Comparison of ENCODE assay signal across 9 cellular contexts in genomic region chr9:21235468-21236359, GRCh38. TPM values are rescaled to one million over a fixed set of nuclear protein-coding genes. Genes with fewer than 3 reads are reported as not detected.
A peak's percentile ranks its signal among the peaks of the same experiment; 100 is the strongest.
DNase-seq lines count a peak whose midpoint lies in the region; ATAC-seq and TF ChIP-seq lines count a peak whose summit lies in the region.
"Not testable (repeated sequence)": the region's sequence is repeated elsewhere in the genome, so short reads cannot be mapped to it uniquely, and the experiment has no call there.
"Had no signal": no experiment of that assay in that cellular context is flagged by ENCODE, and none has a peak within 500 bp of the region (broad histone marks: within the 10 kb centered on the region; RNA-seq: fewer than 3 reads in every experiment).

No MANE protein-coding gene starts in this region.

- BruUV-seq in A673 (replicated peaks; lab: Mats Ljungman, UMichigan), result not testable (repeated sequence)

- H4K20me1 ChIP-seq in fibroblast of lung (ENCODE audit: control insufficient read depth, extremely low read depth, insufficient read depth, low read length), result not testable (repeated sequence)

- H2AFZ ChIP-seq in fibroblast of lung (ENCODE audit: low read length), result not testable (repeated sequence)

- intact Hi-C loops in A673 (cut with micrococcal nuclease; ENCODE audit: unreplicated experiment), result not testable (repeated sequence)

- H3K36me3 ChIP-seq in A673 (ENCODE audit: insufficient read depth, low read length, poor library complexity, severe bottlenecking); fibroblast of lung (ENCODE audit: control insufficient read depth, insufficient read depth, low read length): not testable (repeated sequence)

- DNase-seq in A673 (ENCODE audit: low spot score) (peak; percentile 32), NCI-H748 treated with DMSO at 0.1 percent for 48 hours (lab: John Stamatoyannopoulos, UW) (peak; percentile 2), fibroblast of lung (ENCODE audit: low read depth in 2 of 2) (peak; percentile 34 to 59), myocyte (ENCODE audit: low read depth) (peak; percentile 59)
- DNase-seq in activated CD8-positive, alpha-beta memory T cell treated with anti-CD3 and anti-CD28 coated beads, Interleukin-2, amount 50 U/mL, for 4 hours, result peak; percentile 22

- not testable (repeated sequence) for H3K27ac ChIP-seq in A673 (ENCODE audit: low read depth, low read length, poor library complexity, severe bottlenecking); fibroblast of lung (ENCODE audit: insufficient read depth, low read length)

- peak; percentile 50 for TF ChIP-seq CTCF in A673 (conservative IDR thresholded peaks at IDR 0.05; ENCODE audit: low read depth, low read length)
- TF ChIP-seq CTCF in GM12874 (IDR thresholded peaks at IDR 0.05; ENCODE audit: insufficient read depth, low read depth, low read length), result peak; percentile 57
- TF ChIP-seq CTCF in fibroblast of lung (conservative IDR thresholded peaks at IDR 0.05 in 1 of 2, IDR thresholded peaks at IDR 0.05 in 1 of 2; ENCODE audit: low read depth in 1 of 2, low read length in 2 of 2), result peak; percentile 42 to 67

- H3K79me2 ChIP-seq in fibroblast of lung (ENCODE audit: control insufficient read depth, insufficient read depth, low read length), result not testable (repeated sequence)

- not testable (repeated sequence) for H3K4me2 ChIP-seq in fibroblast of lung (ENCODE audit: extremely low read depth, insufficient read depth, low read length)

- POLR2A ChIA-PET in A673 (lab: Charles Lee; ENCODE audit: low non-redundant PET), result not testable (repeated sequence)

- peak; percentile 84 for ATAC-seq in GM21825 (IDR thresholded peaks at IDR 0.05; ENCODE audit: unreplicated experiment)
- ATAC-seq in HG03558 (IDR thresholded peaks at IDR 0.05; ENCODE audit: extremely low read depth, unreplicated experiment), result peak; percentile 74

- CTCF ChIA-PET in A673 (lab: Charles Lee), result not testable (repeated sequence)

- not testable (repeated sequence) for H3K4me1 ChIP-seq in A673 (ENCODE audit: insufficient read depth, low read length, poor library complexity, severe bottlenecking); fibroblast of lung (ENCODE audit: control insufficient read depth, extremely low read depth, insufficient read depth, low read length)

- H3K4me3 ChIP-seq in A673 (ENCODE audit: low read depth, low read length, poor library complexity, severe bottlenecking); fibroblast of lung (replicated peaks in 1 of 4; ENCODE audit: control extremely low read depth in 1 of 4, insufficient read depth in 1 of 4, low read depth in 3 of 4, low read length in 4 of 4): not testable (repeated sequence)

- H3K27me3 ChIP-seq in A673 (replicated peaks; ENCODE audit: insufficient read depth, low read depth, low read length, poor library complexity); fibroblast of lung (ENCODE audit: control insufficient read depth, insufficient read depth, low read length): not testable (repeated sequence)

- H3K9ac ChIP-seq in fibroblast of lung (ENCODE audit: insufficient read depth, low read length), result not testable (repeated sequence)

- H3K9me3 ChIP-seq in A673 (ENCODE audit: low read depth, low read length, poor library complexity, severe bottlenecking); fibroblast of lung (ENCODE audit: control insufficient read depth, insufficient read depth, low read depth, low read length): not testable (repeated sequence)

RNA-seq across cellular contexts. Expression of gene IFNA14, which starts 4.1 kb away (rescaled TPM):
- total RNA-seq in A673 (2021) (not detected in 2 replicates), fibroblast of lung (not detected in 2 replicates), myocyte (not detected in 2 replicates)
- polyA plus RNA-seq in fibroblast of lung, result not detected in 2 replicates
- not detected in 2 replicates for polyA plus RNA-seq in fibroblast of lung (2012)
- polyA minus RNA-seq in fibroblast of lung (ENCODE audit: low replicate concordance), result not detected in 2 replicates
- polyA plus RNA-seq in myocyte (2012), result not detected
- total RNA-seq: thoracic aorta had no signal

RNA-seq across cellular contexts. Expression of gene IFNA17, which starts 7.7 kb away (rescaled TPM):
- total RNA-seq in A673 (2021) (not detected in 2 replicates), fibroblast of lung (not detected in 2 replicates), myocyte (not detected in 2 replicates)
- not detected in 2 replicates for polyA plus RNA-seq in fibroblast of lung
- polyA plus RNA-seq in fibroblast of lung (2012), result not detected in 2 replicates
- not detected in 2 replicates for polyA minus RNA-seq in fibroblast of lung (ENCODE audit: low replicate concordance)
- polyA plus RNA-seq in myocyte (2012), result not detected
- total RNA-seq: thoracic aorta had no signal

RNA-seq across cellular contexts. Expression of gene IFNA16, which starts 18.6 kb away (rescaled TPM):
- total RNA-seq in A673 (2021) (not detected in 2 replicates), fibroblast of lung (not detected in 2 replicates), myocyte (not detected in 2 replicates)
- polyA plus RNA-seq in fibroblast of lung, result not detected in 2 replicates
- polyA plus RNA-seq in fibroblast of lung (2012), result not detected in 2 replicates
- not detected in 2 replicates for polyA minus RNA-seq in fibroblast of lung (ENCODE audit: low replicate concordance)
- not detected for polyA plus RNA-seq in myocyte (2012)
- total RNA-seq: thoracic aorta had no signal

RNA-seq across cellular contexts. Expression of gene IFNA10, which starts 28.8 kb away (rescaled TPM):
- total RNA-seq in A673 (2021) (not detected in 2 replicates), fibroblast of lung (not detected in 2 replicates), myocyte (not detected in 2 replicates)
- not detected in 2 replicates for polyA plus RNA-seq in fibroblast of lung
- not detected in 2 replicates for polyA plus RNA-seq in fibroblast of lung (2012)
- polyA minus RNA-seq in fibroblast of lung (ENCODE audit: low replicate concordance), result not detected in 2 replicates
- not detected for polyA plus RNA-seq in myocyte (2012)
- total RNA-seq: thoracic aorta had no signal

RNA-seq across cellular contexts. Expression of gene IFNA7, which starts 33.7 kb away (rescaled TPM):
- not detected in 2 replicates for total RNA-seq in A673 (2021)
- not detected in 2 replicates for total RNA-seq in fibroblast of lung
- polyA plus RNA-seq in fibroblast of lung, result not detected in 2 replicates
- not detected in 2 replicates for polyA plus RNA-seq in fibroblast of lung (2012)
- not detected in 2 replicates for polyA minus RNA-seq in fibroblast of lung (ENCODE audit: low replicate concordance)
- total RNA-seq in myocyte, result not detected in 2 replicates
- polyA plus RNA-seq in myocyte (2012), result not detected
- total RNA-seq: thoracic aorta had no signal

Comparison
In these comparisons a context has a peak if more than half of its experiments do, and no peak if none do; other contexts are left out.
1. DNase-seq: peak in every context shown above with its lines; median percentile 59 in myocyte; 46 in fibroblast of lung; 32 in A673; 22 in activated CD8-positive, alpha-beta memory T cell treated with anti-CD3 and anti-CD28 coated beads, Interleukin-2, amount 50 U/mL, for 4 hours; 2 in NCI-H748 treated with DMSO at 0.1 percent for 48 hours.